In the genomic region with DNA sequence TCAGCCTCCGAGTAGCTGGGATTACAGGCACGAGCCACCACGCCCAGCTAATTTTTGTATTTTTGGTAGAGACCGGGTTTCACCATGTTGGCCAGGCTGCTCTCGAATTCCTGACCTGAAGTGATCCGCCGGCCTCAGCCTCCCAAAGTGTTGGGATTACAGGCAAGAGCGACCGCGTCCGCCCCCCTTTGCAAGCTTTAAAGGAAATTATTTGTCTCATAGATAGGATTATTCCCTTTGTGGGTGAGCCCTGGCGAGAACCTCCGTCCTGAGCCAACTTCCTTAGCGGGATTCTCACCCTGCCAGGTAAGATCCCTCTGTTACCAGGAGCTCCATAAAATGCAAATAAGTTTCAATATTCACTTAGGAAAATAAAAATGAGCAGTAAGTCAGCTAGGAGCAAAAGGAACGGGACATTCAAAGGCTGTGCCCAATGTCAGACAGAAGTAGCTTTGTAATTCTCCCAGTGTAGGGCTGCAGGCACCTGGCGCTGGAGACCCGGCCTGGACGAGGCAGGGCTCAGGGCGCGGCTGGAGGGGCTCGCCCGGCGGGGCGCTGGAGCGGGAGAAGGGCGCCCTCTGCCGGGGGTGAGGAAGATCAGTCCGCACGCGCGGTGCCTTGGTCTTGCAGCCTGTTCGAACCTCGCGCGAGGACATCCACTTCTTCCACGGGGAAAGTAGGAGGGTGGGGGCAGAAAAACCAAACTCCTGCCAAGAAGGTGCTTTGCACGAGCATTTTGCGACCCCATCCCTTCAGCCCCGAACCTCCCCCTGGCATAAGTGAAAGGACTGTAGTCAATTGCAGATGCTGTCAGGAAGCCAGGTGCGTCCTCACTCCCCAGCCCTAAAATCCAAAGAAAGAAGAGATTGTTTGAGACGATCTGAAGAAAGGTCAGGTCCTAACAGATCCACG, we compare ENCODE assay signal across 8 cellular contexts. TPM values are rescaled to one million over a fixed set of nuclear protein-coding genes. Genes with fewer than 3 reads are reported as not detected.
DNase-seq lines count a peak whose midpoint lies in the region; ATAC-seq and TF ChIP-seq lines count a peak whose summit lies in the region.

No MANE protein-coding gene starts in this region.

- peak; percentile 63 for ATAC-seq in GM18498 (IDR thresholded peaks at IDR 0.05; ENCODE audit: unreplicated experiment)
- ATAC-seq in HG03097 (IDR thresholded peaks at IDR 0.05; ENCODE audit: low FRiP score, unreplicated experiment): peak; percentile 67
- ATAC-seq in HG03442 (IDR thresholded peaks at IDR 0.05; ENCODE audit: unreplicated experiment): no peak

- peak overlapping the region; percentile 52 for H3K4me3 ChIP-seq in kidney epithelial cell (ENCODE audit: low read depth, low read length)

- DNase-seq in NCI-H2196 (lab: John Stamatoyannopoulos, UW; ENCODE audit: unreplicated experiment) (peak; percentile 63), kidney epithelial cell (ENCODE audit: low read depth) (no peak)
- peak; percentile 65 for DNase-seq in activated CD4-positive, CD25-positive, alpha-beta regulatory T cell treated with anti-CD3 and anti-CD28 coated beads, Interleukin-2, amount 50 U/mL, for 16 hours (ENCODE audit: low read depth, low spot score)
- DNase-seq in central memory CD4-positive, alpha-beta T cell: peak; percentile 72
- DNase-seq in stimulated activated CD4-positive, alpha-beta T cell treated with anti-CD3 and anti-CD28 coated beads, Interleukin-15, amount 100 ng/mL, for 1 hour (ENCODE audit: low read depth in 1 of 2, low spot score in 1 of 2): peak; percentile 64 to 74

- no peaks in the 10 kb centered on the region for H3K36me3 ChIP-seq in kidney epithelial cell (ENCODE audit: control insufficient read depth, insufficient read depth, low read length)

- TF ChIP-seq CTCF in kidney epithelial cell (IDR thresholded peaks at IDR 0.05; ENCODE audit: insufficient read depth, low read length, poor library complexity, severe bottlenecking): peak; percentile 68

- no peaks in the 10 kb centered on the region for H3K27me3 ChIP-seq in kidney epithelial cell (ENCODE audit: control insufficient read depth, insufficient read depth, low read length)

RNA-seq across cellular contexts. Expression of gene PLXNC1, which starts 47.1 kb away (rescaled TPM):
- total RNA-seq in kidney epithelial cell: 0.21 and 0.55 TPM in 2 replicates
